In the genomic region with DNA sequence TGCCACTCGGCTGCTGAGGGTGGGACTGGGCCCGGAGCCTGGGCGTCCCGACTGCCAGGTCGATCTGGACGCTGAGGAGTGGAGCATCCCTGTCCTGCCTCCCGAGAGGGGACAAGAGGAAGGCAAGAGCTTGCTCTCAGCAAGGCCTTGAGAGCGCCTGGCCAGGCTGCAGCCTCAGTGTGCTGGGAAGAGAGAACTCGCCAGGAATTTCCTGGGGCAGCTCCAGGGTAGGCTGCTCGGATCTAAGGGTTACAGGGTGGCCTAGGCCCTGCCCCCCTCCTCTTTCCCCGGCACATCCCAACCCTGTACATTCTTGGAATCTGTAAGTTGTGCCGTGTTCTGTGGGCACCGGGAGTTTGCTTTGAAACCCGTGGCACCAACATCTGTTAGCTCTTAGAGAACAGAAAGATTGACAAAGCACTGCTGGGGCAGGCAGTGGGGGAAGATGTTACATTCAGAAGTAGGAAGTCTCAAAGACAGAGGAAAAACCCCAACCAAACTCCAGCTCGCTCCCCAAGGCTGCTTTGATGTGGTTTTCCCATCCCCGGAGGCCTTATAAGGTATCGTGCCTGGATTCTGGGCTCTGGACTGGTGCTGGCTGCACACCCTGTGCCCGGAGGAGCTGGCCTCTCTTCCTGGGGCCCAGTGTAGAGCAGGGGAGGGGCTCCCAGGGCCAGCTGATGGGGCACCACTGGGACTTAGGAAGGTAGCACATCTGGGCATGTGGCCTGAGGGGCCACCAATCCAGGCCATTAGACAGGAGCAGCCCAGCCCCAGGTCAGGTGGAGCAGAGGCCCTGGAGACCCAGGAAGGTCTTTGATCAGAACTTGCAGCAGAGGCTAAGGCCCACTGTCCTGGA, we compare ENCODE assay signal across 8 cellular contexts. TPM values are rescaled to one million over a fixed set of nuclear protein-coding genes. Genes with fewer than 3 reads are reported as not detected.
DNase-seq lines count a peak whose midpoint lies in the region; ATAC-seq and TF ChIP-seq lines count a peak whose summit lies in the region.

No MANE protein-coding gene starts in this region.

- peaks cover 0 to 2% (median 0%) of the 10 kb centered on the region in 7 donors for H3K9me3 Mint-ChIP-seq in CD14-positive monocyte

- H3K27ac Mint-ChIP-seq in CD14-positive monocyte: no peak overlapping the region

- peak overlapping the region; percentile 20 for H3K27ac ChIP-seq in left ventricle myocardium inferior (replicated peaks)
- peak overlapping the region; percentile 89 to 94 (median 91) for H3K27ac ChIP-seq in sigmoid colon

- H3K36me3 ChIP-seq in adipocyte (ENCODE audit: control insufficient read depth, insufficient read depth, low read length, severe bottlenecking) (no peaks in the 10 kb centered on the region), left ventricle myocardium inferior (no peaks in the 10 kb centered on the region), sigmoid colon (no peaks in the 10 kb centered on the region)

- peak; percentile 65 to 88 (median 83) for TF ChIP-seq EP300 in sigmoid colon (IDR thresholded peaks at IDR 0.05)

- no peak for TF ChIP-seq POLR2A in sigmoid colon (IDR thresholded peaks at IDR 0.05)

- no peak for ATAC-seq in HG02938 (IDR thresholded peaks at IDR 0.05; ENCODE audit: unreplicated experiment)
- ATAC-seq in HG02642 (IDR thresholded peaks at IDR 0.05; ENCODE audit: poor library complexity, unreplicated experiment): no peak

- peak overlapping the region; percentile 27 for H3K9ac ChIP-seq in adipocyte (ENCODE audit: low read length)

- peaks cover 2 to 8% (median 3%) of the 10 kb centered on the region in 3 donors for H3K27me3 Mint-ChIP-seq in CD14-positive monocyte (ENCODE audit: low read depth in 3 of 3)

- peak; percentile 84 for DNase-seq in EH (ENCODE audit: low read depth)
- DNase-seq in adipocyte (ENCODE audit: low read depth): peak; percentile 48
- no peak for DNase-seq in left ventricle myocardium inferior
- DNase-seq in sigmoid colon: peak; percentile 95
- no peak for DNase-seq in CD14-positive monocyte (ENCODE audit: low spot score)
- DNase-seq in NCI-H1105 (lab: John Stamatoyannopoulos, UW): no peak

- no peaks in the 10 kb centered on the region for H3K4me1 Mint-ChIP-seq in CD14-positive monocyte

- H3K4me1 ChIP-seq in adipocyte (ENCODE audit: control insufficient read depth, insufficient read depth, low read length) (peaks cover 19% of the 10 kb centered on the region), left ventricle myocardium inferior (peaks cover 31% of the 10 kb centered on the region), sigmoid colon (peaks cover 0 to 100% (median 96%) of the 10 kb centered on the region in 4 donors)

- no peak overlapping the region for H3K4me3 Mint-ChIP-seq in CD14-positive monocyte

- H3K4me3 ChIP-seq in adipocyte (ENCODE audit: low read length): no peak overlapping the region
- H3K4me3 ChIP-seq in left ventricle myocardium inferior: no peak overlapping the region
- no peak overlapping the region for H3K4me3 ChIP-seq in sigmoid colon

- H3K9me3 ChIP-seq in adipocyte (ENCODE audit: control insufficient read depth, low read length): no peaks in the 10 kb centered on the region
- H3K9me3 ChIP-seq in left ventricle myocardium inferior (replicated peaks): no peaks in the 10 kb centered on the region
- no peaks in the 10 kb centered on the region for H3K9me3 ChIP-seq in sigmoid colon

- 66 to 84% methylated on average over 18 of the region's 18 CpGs for WGBS in sigmoid colon, 2 donors

- H3K27me3 ChIP-seq in adipocyte (replicated peaks; ENCODE audit: control insufficient read depth, insufficient read depth, low read length) (peaks cover 4% of the 10 kb centered on the region), left ventricle myocardium inferior (ENCODE audit: low read depth) (no peaks in the 10 kb centered on the region), sigmoid colon (no peaks in the 10 kb centered on the region)

- intact Hi-C loops in left ventricle myocardium inferior (cut with micrococcal nuclease): no loop called here
- intact Hi-C loops in sigmoid colon (cut with DNase I): loop anchor here (2.0 kb wide), 1 partner anchor 13 kb away; no protein-coding TSS in a partner anchor
- intact Hi-C loops in CD14-positive monocyte (cut with micrococcal nuclease): no loop called here

- TF ChIP-seq CTCF in left ventricle myocardium inferior (IDR thresholded peaks at IDR 0.05; ENCODE audit: borderline replicate concordance) (no peak), sigmoid colon (IDR thresholded peaks at IDR 0.05) (no peak), CD14-positive monocyte (IDR thresholded peaks at IDR 0.05) (no peak)

- no peaks in the 10 kb centered on the region for H3K36me3 Mint-ChIP-seq in CD14-positive monocyte

RNA-seq across cellular contexts. Expression of gene NKD1, which starts 55.2 kb away (rescaled TPM):
- total RNA-seq in left ventricle myocardium inferior: 1.5 TPM
- total RNA-seq in sigmoid colon: 10 to 100 TPM in 3 of 4 donors, 1 to 10 TPM in 1; 6.7 to 18.0 (median 11.5) TPM
- polyA plus RNA-seq in sigmoid colon: 1 to 10 TPM in 2 of 3 donors, under 1 TPM in 1; under 0.01 to 2.8 (median 1.5) TPM
- polyA plus RNA-seq in CD14-positive monocyte: not detected

Comparison
In these comparisons a context has a peak if more than half of its experiments do, and no peak if none do; other contexts are left out.
1. DNase-seq: peak in EH (single experiment), adipocyte (single experiment) and sigmoid colon (single experiment); none in left ventricle myocardium inferior (single experiment), CD14-positive monocyte (single experiment) and NCI-H1105 (single experiment).